ENCODE assay signal across 31 cellular contexts in genomic region chr20:56157530-56158203, GRCh38.
"Had no signal": no experiment of that assay in that cellular context is flagged by ENCODE, and none has a peak within 500 bp of the region (broad histone marks: within the 10 kb centered on the region; RNA-seq: fewer than 3 reads in every experiment).

No MANE protein-coding gene starts in this region.

- H3K4me3 ChIP-seq: K562, Peyer's patch, SJSA1 had no signal

- H3K9me3 ChIP-seq: Peyer's patch, SJSA1, SK-N-SH had no signal

- H3K9ac ChIP-seq: SK-N-SH had no signal

- H3K27me3 ChIP-seq: Peyer's patch, SJSA1 had no signal

- DNase-seq: activated CD4-positive, alpha-beta memory T cell treated with anti-CD3 and anti-CD28 coated beads, Interleukin-2, amount 10 ng/mL, durations not matched to agents 7 days and 5 days; activated CD4-positive, alpha-beta T cell treated with anti-CD3 and anti-CD28 coated beads for 1 hour; activated CD4-positive, alpha-beta T cell treated with anti-CD3 and anti-CD28 coated beads for 48 hours; activated CD4-positive, CD25-positive, alpha-beta regulatory T cell; activated CD8-positive, alpha-beta memory T cell treated with anti-CD3 and anti-CD28 coated beads for 24 hours; activated CD8-positive, alpha-beta memory T cell treated with anti-CD3 and anti-CD28 coated beads, Interleukin-2, amount 10 ng/mL, durations not matched to agents 7 days and 5 days; activated CD8-positive, alpha-beta memory T cell treated with anti-CD3 and anti-CD28 coated beads, Interleukin-2, amount 50 U/mL, for 48 hours; activated effector memory CD4-positive, alpha-beta T cell treated with Interleukin-2 at 50 U/mL for 16 hours; activated naive CD4-positive, alpha-beta T cell treated with anti-CD3 and anti-CD28 coated beads, Interleukin-2, amount 10 ng/mL, durations not matched to agents 7 days and 5 days; activated naive CD8-positive, alpha-beta T cell treated with anti-CD3 and anti-CD28 coated beads, Interleukin-2, amount 50 U/mL, for 24 hours; activated T-cell treated with anti-CD3 and anti-CD28 coated beads, Interleukin-2, amount 50 U/mL, for 48 hours; anterior cingulate cortex; caudate nucleus; cerebellar nuclear complex; NCI-H1048; NCI-H146; NCI-H187; NCI-H2029 treated with DMSO at 0.1 percent for 48 hours; NCI-H2107; NCI-H2171; NCI-H446; NCI-H510A treated with DMSO at 0.1 percent for 48 hours; NCI-H526 treated with DMSO at 0.1 percent for 48 hours; PC-3; Peyer's patch; RPMI8226; SHP77 treated with DMSO at 0.1 percent for 48 hours; SK-N-SH; WERI-Rb-1 had no signal

- H3K36me3 ChIP-seq: Peyer's patch, SJSA1, WERI-Rb-1 had no signal

- H3K4me2 ChIP-seq: SK-N-SH had no signal

- H3K4me1 ChIP-seq: Peyer's patch, SJSA1 had no signal

- H3K27ac ChIP-seq: Peyer's patch, SJSA1, WERI-Rb-1 had no signal
